ENCODE assay signal across 1 cellular context in the genomic region with DNA sequence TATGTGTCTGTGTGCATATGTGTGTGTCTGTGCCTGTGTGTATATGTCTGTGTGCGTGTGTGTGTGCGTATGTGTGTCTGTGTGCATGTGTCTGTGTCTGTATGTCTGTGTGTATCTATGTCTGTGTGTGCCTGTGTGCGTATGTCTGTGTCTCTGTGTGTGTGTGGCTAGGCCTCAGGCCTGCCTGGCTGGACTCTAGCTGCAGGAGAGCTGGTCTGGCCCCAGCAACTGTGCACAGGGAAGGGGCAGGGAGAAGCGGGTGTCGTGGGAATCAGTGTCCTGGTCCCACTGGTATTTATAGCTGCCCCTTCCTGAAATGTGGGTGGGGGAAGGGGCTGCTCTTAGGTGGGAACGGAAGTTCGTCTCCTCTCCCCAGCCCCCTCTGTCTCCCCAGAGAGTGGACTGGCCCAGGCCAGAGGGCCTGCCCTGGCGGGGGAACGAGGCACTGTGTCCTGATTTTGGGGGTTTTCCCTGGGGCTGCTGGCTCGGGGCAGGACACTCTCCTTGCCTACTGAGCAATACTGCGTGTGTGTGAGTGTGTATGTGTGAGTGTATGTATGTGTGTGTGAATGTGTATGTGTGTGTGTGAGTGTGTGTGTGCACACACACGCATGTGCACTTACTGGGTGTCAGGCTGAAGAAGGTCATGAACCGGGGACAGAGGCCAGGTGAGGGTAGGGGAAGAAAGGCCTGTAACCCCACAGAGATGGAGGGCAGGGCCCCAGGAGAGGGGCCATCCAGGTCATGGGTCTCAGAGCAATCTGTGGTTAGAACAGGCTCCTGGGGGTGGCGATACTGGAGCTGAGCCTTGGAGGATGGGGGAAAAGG.
TF ChIP-seq lines count a peak whose summit lies in the region.

No MANE protein-coding gene starts in this region.

TF ChIP-seq in HEK293, 187 proteins besides CTCF, POLR2A, EP300 and RAD21 (continued from another document):
- TF ChIP-seq, protein P1, sequence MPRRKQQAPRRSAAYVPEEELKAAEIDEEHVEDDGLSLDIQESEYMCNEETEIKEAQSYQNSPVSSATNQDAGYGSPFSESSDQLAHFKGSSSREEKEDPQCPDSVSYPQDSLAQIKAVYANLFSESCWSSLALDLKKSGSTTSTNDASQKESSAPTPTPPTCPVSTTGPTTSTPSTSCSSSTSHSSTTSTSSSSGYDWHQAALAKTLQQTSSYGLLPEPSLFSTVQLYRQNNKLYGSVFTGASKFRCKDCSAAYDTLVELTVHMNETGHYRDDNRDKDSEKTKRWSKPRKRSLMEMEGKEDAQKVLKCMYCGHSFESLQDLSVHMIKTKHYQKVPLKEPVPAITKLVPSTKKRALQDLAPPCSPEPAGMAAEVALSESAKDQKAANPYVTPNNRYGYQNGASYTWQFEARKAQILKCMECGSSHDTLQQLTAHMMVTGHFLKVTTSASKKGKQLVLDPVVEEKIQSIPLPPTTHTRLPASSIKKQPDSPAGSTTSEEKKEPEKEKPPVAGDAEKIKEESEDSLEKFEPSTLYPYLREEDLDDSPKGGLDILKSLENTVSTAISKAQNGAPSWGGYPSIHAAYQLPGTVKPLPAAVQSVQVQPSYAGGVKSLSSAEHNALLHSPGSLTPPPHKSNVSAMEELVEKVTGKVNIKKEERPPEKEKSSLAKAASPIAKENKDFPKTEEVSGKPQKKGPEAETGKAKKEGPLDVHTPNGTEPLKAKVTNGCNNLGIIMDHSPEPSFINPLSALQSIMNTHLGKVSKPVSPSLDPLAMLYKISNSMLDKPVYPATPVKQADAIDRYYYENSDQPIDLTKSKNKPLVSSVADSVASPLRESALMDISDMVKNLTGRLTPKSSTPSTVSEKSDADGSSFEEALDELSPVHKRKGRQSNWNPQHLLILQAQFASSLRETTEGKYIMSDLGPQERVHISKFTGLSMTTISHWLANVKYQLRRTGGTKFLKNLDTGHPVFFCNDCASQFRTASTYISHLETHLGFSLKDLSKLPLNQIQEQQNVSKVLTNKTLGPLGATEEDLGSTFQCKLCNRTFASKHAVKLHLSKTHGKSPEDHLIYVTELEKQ (tag by site-specific recombination; IDR thresholded peaks at IDR 0.05; ENCODE audit: borderline replicate concordance) = no peak
- TF ChIP-seq, protein P2, sequence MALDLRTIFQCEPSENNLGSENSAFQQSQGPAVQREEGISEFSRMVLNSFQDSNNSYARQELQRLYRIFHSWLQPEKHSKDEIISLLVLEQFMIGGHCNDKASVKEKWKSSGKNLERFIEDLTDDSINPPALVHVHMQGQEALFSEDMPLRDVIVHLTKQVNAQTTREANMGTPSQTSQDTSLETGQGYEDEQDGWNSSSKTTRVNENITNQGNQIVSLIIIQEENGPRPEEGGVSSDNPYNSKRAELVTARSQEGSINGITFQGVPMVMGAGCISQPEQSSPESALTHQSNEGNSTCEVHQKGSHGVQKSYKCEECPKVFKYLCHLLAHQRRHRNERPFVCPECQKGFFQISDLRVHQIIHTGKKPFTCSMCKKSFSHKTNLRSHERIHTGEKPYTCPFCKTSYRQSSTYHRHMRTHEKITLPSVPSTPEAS (tag by site-specific recombination; IDR thresholded peaks at IDR 0.05) = peak; percentile 98
- TF ChIP-seq, protein P3, sequence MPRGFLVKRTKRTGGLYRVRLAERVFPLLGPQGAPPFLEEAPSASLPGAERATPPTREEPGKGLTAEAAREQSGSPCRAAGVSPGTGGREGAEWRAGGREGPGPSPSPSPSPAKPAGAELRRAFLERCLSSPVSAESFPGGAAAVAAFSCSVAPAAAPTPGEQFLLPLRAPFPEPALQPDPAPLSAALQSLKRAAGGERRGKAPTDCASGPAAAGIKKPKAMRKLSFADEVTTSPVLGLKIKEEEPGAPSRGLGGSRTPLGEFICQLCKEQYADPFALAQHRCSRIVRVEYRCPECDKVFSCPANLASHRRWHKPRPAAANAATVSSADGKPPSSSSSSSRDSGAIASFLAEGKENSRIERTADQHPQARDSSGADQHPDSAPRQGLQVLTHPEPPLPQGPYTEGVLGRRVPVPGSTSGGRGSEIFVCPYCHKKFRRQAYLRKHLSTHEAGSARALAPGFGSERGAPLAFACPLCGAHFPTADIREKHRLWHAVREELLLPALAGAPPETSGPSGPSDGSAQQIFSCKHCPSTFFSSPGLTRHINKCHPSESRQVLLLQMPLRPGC (tag by site-specific recombination; IDR thresholded peaks at IDR 0.05) = no peak
- no peak for TF ChIP-seq ZBTB48 (tag by site-specific recombination; IDR thresholded peaks at IDR 0.05)
- TF ChIP-seq, protein P4, sequence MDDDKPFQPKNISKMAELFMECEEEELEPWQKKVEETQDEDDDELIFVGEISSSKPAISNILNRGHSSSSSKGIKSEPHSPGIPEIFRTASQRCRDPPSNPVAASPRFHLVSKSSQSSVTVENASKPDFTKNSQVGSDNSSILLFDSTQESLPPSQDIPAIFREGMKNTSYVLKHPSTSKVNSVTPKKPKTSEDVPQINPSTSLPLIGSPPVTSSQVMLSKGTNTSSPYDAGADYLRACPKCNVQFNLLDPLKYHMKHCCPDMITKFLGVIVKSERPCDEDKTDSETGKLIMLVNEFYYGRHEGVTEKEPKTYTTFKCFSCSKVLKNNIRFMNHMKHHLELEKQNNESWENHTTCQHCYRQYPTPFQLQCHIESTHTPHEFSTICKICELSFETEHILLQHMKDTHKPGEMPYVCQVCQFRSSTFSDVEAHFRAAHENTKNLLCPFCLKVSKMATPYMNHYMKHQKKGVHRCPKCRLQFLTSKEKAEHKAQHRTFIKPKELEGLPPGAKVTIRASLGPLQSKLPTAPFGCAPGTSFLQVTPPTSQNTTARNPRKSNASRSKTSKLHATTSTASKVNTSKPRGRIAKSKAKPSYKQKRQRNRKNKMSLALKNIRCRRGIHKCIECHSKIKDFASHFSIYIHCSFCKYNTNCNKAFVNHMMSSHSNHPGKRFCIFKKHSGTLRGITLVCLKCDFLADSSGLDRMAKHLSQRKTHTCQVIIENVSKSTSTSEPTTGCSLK (tag by site-specific recombination; IDR thresholded peaks at IDR 0.05) = peak; percentile 93; the same call in 1 of the 2 replicates
- no peak for TF ChIP-seq ZNF132 (tag by site-specific recombination; IDR thresholded peaks at IDR 0.05; ENCODE audit: borderline replicate concordance)
- TF ChIP-seq OVOL3 (tag by site-specific recombination; IDR thresholded peaks at IDR 0.05) = no peak
- TF ChIP-seq, protein P5, sequence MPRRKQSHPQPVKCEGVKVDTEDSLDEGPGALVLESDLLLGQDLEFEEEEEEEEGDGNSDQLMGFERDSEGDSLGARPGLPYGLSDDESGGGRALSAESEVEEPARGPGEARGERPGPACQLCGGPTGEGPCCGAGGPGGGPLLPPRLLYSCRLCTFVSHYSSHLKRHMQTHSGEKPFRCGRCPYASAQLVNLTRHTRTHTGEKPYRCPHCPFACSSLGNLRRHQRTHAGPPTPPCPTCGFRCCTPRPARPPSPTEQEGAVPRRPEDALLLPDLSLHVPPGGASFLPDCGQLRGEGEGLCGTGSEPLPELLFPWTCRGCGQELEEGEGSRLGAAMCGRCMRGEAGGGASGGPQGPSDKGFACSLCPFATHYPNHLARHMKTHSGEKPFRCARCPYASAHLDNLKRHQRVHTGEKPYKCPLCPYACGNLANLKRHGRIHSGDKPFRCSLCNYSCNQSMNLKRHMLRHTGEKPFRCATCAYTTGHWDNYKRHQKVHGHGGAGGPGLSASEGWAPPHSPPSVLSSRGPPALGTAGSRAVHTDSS (tag by site-specific recombination; IDR thresholded peaks at IDR 0.05) = no peak
TF ChIP-seq in HEK293: peak in this region for 11.
